ENCODE assay signal across 9 cellular contexts in genomic region chr2:169478339-169478738, GRCh38. TPM values are rescaled to one million over a fixed set of nuclear protein-coding genes. Genes with fewer than 3 reads are reported as not detected.
DNase-seq lines count a peak whose midpoint lies in the region; ATAC-seq and TF ChIP-seq lines count a peak whose summit lies in the region.
"Had no signal": no experiment of that assay in that cellular context is flagged by ENCODE, and none has a peak within 500 bp of the region (broad histone marks: within the 10 kb centered on the region; RNA-seq: fewer than 3 reads in every experiment).

No MANE protein-coding gene starts in this region.

- peak overlapping the region; percentile 84; the same call in 2 of the 3 replicates for H3K4me3 Mint-ChIP-seq in GM23338
- H3K4me3 Mint-ChIP-seq in activated CD8-positive, alpha-beta T cell treated with anti-CD3 and anti-CD28 coated beads for 36 hours, result peak overlapping the region; percentile 81

- H3K27ac ChIP-seq in GM23338 (ENCODE audit: low read depth) (no peak overlapping the region), Karpas-422 (ENCODE audit: low read length) (no peak overlapping the region)

- H3K36me3 Mint-ChIP-seq in GM23338 (ENCODE audit: low read depth), result no peaks in the 10 kb centered on the region
- no peaks in the 10 kb centered on the region for H3K36me3 Mint-ChIP-seq in activated CD8-positive, alpha-beta T cell treated with anti-CD3 and anti-CD28 coated beads for 36 hours (ENCODE audit: low read depth)

- CTCF ChIA-PET in activated CD8-positive, alpha-beta T cell treated with anti-CD3 and anti-CD28 coated beads for 36 hours (lab: Charles Lee), result interaction anchor here (2.0 to 2.4 kb wide), 3 partner anchors 9 to 43 kb away, joined by 6 to 11 read pairs (median 7); no protein-coding TSS in a partner anchor

- H3K27me3 ChIP-seq in GM23338 (ENCODE audit: insufficient read depth), result peaks cover 57% of the 10 kb centered on the region
- no peaks in the 10 kb centered on the region for H3K27me3 ChIP-seq in Karpas-422 (ENCODE audit: low read length)

- ATAC-seq in GM23338, result no peak
- no peak for ATAC-seq in activated CD8-positive, alpha-beta T cell treated with anti-CD3 and anti-CD28 coated beads for 36 hours

- no peak overlapping the region for H3K27ac Mint-ChIP-seq in GM23338
- H3K27ac Mint-ChIP-seq in activated CD8-positive, alpha-beta T cell treated with anti-CD3 and anti-CD28 coated beads for 36 hours, result peak overlapping the region; percentile 30

- peaks cover 2% of the 10 kb centered on the region; the same call in 1 of the 3 replicates for H3K4me1 Mint-ChIP-seq in GM23338
- H3K4me1 Mint-ChIP-seq in activated CD8-positive, alpha-beta T cell treated with anti-CD3 and anti-CD28 coated beads for 36 hours (ENCODE audit: low read depth), result peaks cover 13% of the 10 kb centered on the region

- H3K4me2 ChIP-seq in GM23338 (no peak overlapping the region), Karpas-422 (ENCODE audit: low read depth, low read length, poor library complexity, severe bottlenecking) (no peak overlapping the region)

- H3K4me3 ChIP-seq in GM23338 (no peak overlapping the region), Karpas-422 (ENCODE audit: low read length) (no peak overlapping the region)

- H3K9me2 ChIP-seq in GM23338 (ENCODE audit: insufficient read depth), result no peaks in the 10 kb centered on the region
- H3K9me2 ChIP-seq in Karpas-422 (replicated peaks; ENCODE audit: insufficient read depth, low read length), result no peaks in the 10 kb centered on the region

- intact Hi-C loops in activated CD8-positive, alpha-beta T cell treated with anti-CD3 and anti-CD28 coated beads for 36 hours (cut with micrococcal nuclease), result loop anchor here (10.0 kb wide), 1 partner anchor 504 kb away; no protein-coding TSS in a partner anchor

- H2AFZ ChIP-seq in GM23338 (no peak overlapping the region), Karpas-422 (ENCODE audit: low read length) (no peak overlapping the region)

- peaks cover 34% of the 10 kb centered on the region for H3K27me3 Mint-ChIP-seq in GM23338 (ENCODE audit: insufficient read depth, low read depth, poor library complexity)
- H3K27me3 Mint-ChIP-seq in activated CD8-positive, alpha-beta T cell treated with anti-CD3 and anti-CD28 coated beads for 36 hours, result no peaks in the 10 kb centered on the region

- H3K9me3 Mint-ChIP-seq in GM23338, result no peaks in the 10 kb centered on the region
- no peaks in the 10 kb centered on the region for H3K9me3 Mint-ChIP-seq in activated CD8-positive, alpha-beta T cell treated with anti-CD3 and anti-CD28 coated beads for 36 hours

- no peaks in the 10 kb centered on the region for H3K79me2 ChIP-seq in GM23338 (replicated peaks; ENCODE audit: insufficient read depth)
- peaks cover 7% of the 10 kb centered on the region for H3K79me2 ChIP-seq in Karpas-422 (ENCODE audit: low read length)

- H3K36me3 ChIP-seq in GM23338 (ENCODE audit: insufficient read depth) (no peaks in the 10 kb centered on the region), Karpas-422 (ENCODE audit: insufficient read depth, low read length) (no peaks in the 10 kb centered on the region)

- no peak overlapping the region for H3K9ac ChIP-seq in Karpas-422 (ENCODE audit: low read length)

- POLR2A ChIA-PET in activated CD8-positive, alpha-beta T cell treated with anti-CD3 and anti-CD28 coated beads for 36 hours (lab: Charles Lee), result interaction anchor here (0.5 to 0.9 kb wide), 2 partner anchors 42 to 105 kb away, joined by 3 read pairs; no protein-coding TSS in a partner anchor

- H3K4me1 ChIP-seq in GM23338 (ENCODE audit: insufficient read depth), result no peaks in the 10 kb centered on the region
- H3K4me1 ChIP-seq in Karpas-422 (ENCODE audit: low read length), result peaks cover 8% of the 10 kb centered on the region

- DNase-seq in GM23338 (ENCODE audit: low spot score), result no peak
- DNase-seq in activated CD8-positive, alpha-beta T cell treated with anti-CD3 and anti-CD28 coated beads for 36 hours, result no peak
- peak; percentile 48 for DNase-seq in glomerular endothelial cell (ENCODE audit: extremely low read depth, low read depth, low spot score)
- peak; percentile 49 for DNase-seq in renal cortical epithelial cell (ENCODE audit: low read depth)
- no peak for DNase-seq in activated CD4-positive, CD25-positive, alpha-beta regulatory T cell (lab: John Stamatoyannopoulos, UW)
- DNase-seq in A172 (ENCODE audit: low spot score), result no peak
- DNase-seq in Karpas-422, result no peak
- no peak for DNase-seq in NCI-H1092 treated with DMSO at 0.1 percent for 48 hours (lab: John Stamatoyannopoulos, UW)
- DNase-seq: SHP77 had no signal

- no peaks in the 10 kb centered on the region for H3K9me3 ChIP-seq in Karpas-422 (ENCODE audit: low read length)

- TF ChIP-seq CTCF in GM23338 (conservative IDR thresholded peaks at IDR 0.05; ENCODE audit: low read depth in 2 of 2), result no peak
- no peak for TF ChIP-seq CTCF in activated CD8-positive, alpha-beta T cell treated with anti-CD3 and anti-CD28 coated beads for 36 hours (IDR thresholded peaks at IDR 0.05)

- H3F3A ChIP-seq in GM23338 (replicated peaks; ENCODE audit: low read depth), result no peaks in the 10 kb centered on the region

- H4K20me1 ChIP-seq in GM23338 (replicated peaks; ENCODE audit: insufficient read depth), result no peaks in the 10 kb centered on the region
- no peaks in the 10 kb centered on the region for H4K20me1 ChIP-seq in Karpas-422 (ENCODE audit: insufficient read depth, low read depth, low read length)

TF ChIP-seq in GM23338, 12 proteins besides CTCF, POLR2A, EP300 and RAD21 (continues in another document):
- no peak for TF ChIP-seq STAT1 (IDR thresholded peaks at IDR 0.05; ENCODE audit: unreplicated experiment)
- no peak for TF ChIP-seq ZNF114 (CRISPR knock-in tag; IDR thresholded peaks at IDR 0.05)
- TF ChIP-seq ETS1 (IDR thresholded peaks at IDR 0.05), result no peak
- no peak for TF ChIP-seq EZH2 (IDR thresholded peaks at IDR 0.05; ENCODE audit: low read depth, unreplicated experiment)
- no peak for TF ChIP-seq CREB1 (CRISPR knock-in tag; IDR thresholded peaks at IDR 0.05; ENCODE audit: low read depth)
- TF ChIP-seq ZNF331 (CRISPR knock-in tag; IDR thresholded peaks at IDR 0.05; ENCODE audit: low read depth), result no peak
- TF ChIP-seq NANOG (IDR thresholded peaks at IDR 0.05; ENCODE audit: borderline replicate concordance), result no peak

RNA-seq across cellular contexts. Expression of gene BBS5, which starts 1.0 kb away (rescaled TPM):
- total RNA-seq in GM23338 (2014; rRNA removed; shearing (Covaris generic)), result 0.10 and 0.35 TPM in 2 replicates
- polyA plus RNA-seq in GM23338 (2016; fragmentation: Nextera tagmentation; extraction: Ambion mirVana), result 0.36 and 0.40 TPM in 2 replicates
- total RNA-seq in activated CD8-positive, alpha-beta T cell treated with anti-CD3 and anti-CD28 coated beads for 36 hours, result 1 to 10 TPM; 2.6 to 3.2 TPM
- total RNA-seq in glomerular endothelial cell (3.0 and 5.5 TPM in 2 replicates), renal cortical epithelial cell (2.3 and 7.8 TPM in 2 replicates)
- total RNA-seq in A172 (2014; rRNA removed; shearing (Covaris generic)), result 1.7 and 2.0 TPM in 2 replicates
- total RNA-seq in Karpas-422 (2014; rRNA removed; shearing (Covaris generic); ENCODE audit: low replicate concordance), result 2.0 and 4.2 TPM in 2 replicates

RNA-seq across cellular contexts. Expression of gene KLHL41, which starts 31.2 kb away (rescaled TPM):
- not detected in 2 replicates for total RNA-seq in GM23338 (2014; rRNA removed; shearing (Covaris generic))
- not detected in 2 replicates for polyA plus RNA-seq in GM23338 (2016; fragmentation: Nextera tagmentation; extraction: Ambion mirVana)
- under 1 TPM in 1 of 2 experiments, not detected in 1; 0.34 TPM for total RNA-seq in activated CD8-positive, alpha-beta T cell treated with anti-CD3 and anti-CD28 coated beads for 36 hours
- 0.18 and 0.87 TPM in 2 replicates for total RNA-seq in glomerular endothelial cell
- total RNA-seq in renal cortical epithelial cell, result 0.35 TPM in 1 of 2 replicates, not detected in the other
- total RNA-seq in A172 (2014; rRNA removed; shearing (Covaris generic)), result 0.19 TPM in 1 of 2 replicates, not detected in the other
- 0.07 TPM in 1 of 2 replicates, not detected in the other for total RNA-seq in Karpas-422 (2014; rRNA removed; shearing (Covaris generic); ENCODE audit: low replicate concordance)

Comparison
In these comparisons a context has a peak if more than half of its experiments do, and no peak if none do; other contexts are left out.
1. DNase-seq: peak in glomerular endothelial cell (single experiment) and renal cortical epithelial cell (single experiment); none in GM23338 (single experiment), activated CD8-positive, alpha-beta T cell treated with anti-CD3 and anti-CD28 coated beads for 36 hours (single experiment), activated CD4-positive, CD25-positive, alpha-beta regulatory T cell (0 of 4), A172 (single experiment), Karpas-422 (single experiment) and NCI-H1092 treated with DMSO at 0.1 percent for 48 hours (single experiment).